In genomic region chr19:53910170-53910518, GRCh38 we compare ENCODE assay signal across 22 cellular contexts. TPM values are rescaled to one million over a fixed set of nuclear protein-coding genes. Genes with fewer than 3 reads are reported as not detected.
DNase-seq lines count a peak whose midpoint lies in the region; ATAC-seq and TF ChIP-seq lines count a peak whose summit lies in the region.
"Had no signal": no experiment of that assay in that cellular context is flagged by ENCODE, and none has a peak within 500 bp of the region (broad histone marks: within the 10 kb centered on the region; RNA-seq: fewer than 3 reads in every experiment).

No MANE protein-coding gene starts in this region.

- no peak overlapping the region for H3K27ac Mint-ChIP-seq in progenitor cell of endocrine pancreas
- H3K27ac Mint-ChIP-seq: activated naive CD8-positive, alpha-beta T cell treated with anti-CD3 and anti-CD28 coated beads for 36 hours; activated T-cell treated with anti-CD3 and anti-CD28 coated beads, Interleukin-2, amount 50 U/mL, for 72 hours; stimulated activated effector memory CD8-positive, alpha-beta T cell treated with anti-CD3 and anti-CD28 coated beads, Interleukin-12 subunit alpha, Interleukin-12 subunit beta, amount 100 ng/mL, for 72 hours had no signal

- no peak overlapping the region for H3K9ac ChIP-seq in HUES48 (ENCODE audit: low read depth, low read length)

- H3K9me3 ChIP-seq in HUES48 (ENCODE audit: control insufficient read depth, insufficient read depth, low read length), result no peaks in the 10 kb centered on the region
- H3K9me3 ChIP-seq in iPS-18c (ENCODE audit: control insufficient read depth, insufficient read depth, low read length), result no peaks in the 10 kb centered on the region
- H3K9me3 ChIP-seq in aorta (ENCODE audit: control insufficient read depth, low read length), result no peaks in the 10 kb centered on the region
- H3K9me3 ChIP-seq: mucosa of descending colon, pancreas, transverse colon had no signal

- H3K36me3 ChIP-seq in HUES48 (ENCODE audit: control insufficient read depth, insufficient read depth, low read length) (no peaks in the 10 kb centered on the region; the same call in 1 of the 2 replicates), aorta (ENCODE audit: control insufficient read depth in 1 of 2, insufficient read depth in 2 of 2, low read length in 1 of 2) (no peaks in the 10 kb centered on the region)
- H3K36me3 ChIP-seq: pancreas, transverse colon had no signal

- no peaks in the 10 kb centered on the region for H3K36me3 Mint-ChIP-seq in progenitor cell of endocrine pancreas (ENCODE audit: insufficient read depth)
- H3K36me3 Mint-ChIP-seq: activated naive CD8-positive, alpha-beta T cell treated with anti-CD3 and anti-CD28 coated beads for 36 hours; stimulated activated effector memory CD8-positive, alpha-beta T cell treated with anti-CD3 and anti-CD28 coated beads, Interleukin-12 subunit alpha, Interleukin-12 subunit beta, amount 100 ng/mL, for 72 hours had no signal

- no peaks in the 10 kb centered on the region for H3K9me3 Mint-ChIP-seq in progenitor cell of endocrine pancreas (ENCODE audit: low read depth)
- H3K9me3 Mint-ChIP-seq: activated naive CD8-positive, alpha-beta T cell treated with anti-CD3 and anti-CD28 coated beads for 36 hours had no signal

- H3K27ac ChIP-seq in HUES48 (ENCODE audit: low read depth, low read length) (no peak overlapping the region), aorta (ENCODE audit: low read depth in 1 of 2, low read length in 2 of 2) (no peak overlapping the region)
- H3K27ac ChIP-seq: pancreas, transverse colon had no signal

- no peak for TF ChIP-seq CTCF in progenitor cell of endocrine pancreas (IDR thresholded peaks at IDR 0.05; ENCODE audit: unreplicated experiment)

- peaks cover 84% of the 10 kb centered on the region for H3K27me3 Mint-ChIP-seq in progenitor cell of endocrine pancreas

- peaks cover 14% of the 10 kb centered on the region; the same call in 1 of the 2 replicates for H3K4me1 ChIP-seq in HUES48 (ENCODE audit: control insufficient read depth, insufficient read depth, low read length)
- H3K4me1 ChIP-seq in aorta (ENCODE audit: control insufficient read depth in 1 of 2, insufficient read depth in 2 of 2, low read length in 2 of 2), result no peaks in the 10 kb centered on the region
- H3K4me1 ChIP-seq: pancreas had no signal

- DNase-seq in cerebellum (ENCODE audit: low spot score), result peak; percentile 37
- no peak for DNase-seq in progenitor cell of endocrine pancreas (ENCODE audit: low spot score, unreplicated experiment)
- DNase-seq in aorta, result no peak
- no peak for DNase-seq in GDM1 (lab: John Stamatoyannopoulos, UW)
- no peak for DNase-seq in NCI-H1092 (lab: John Stamatoyannopoulos, UW)
- DNase-seq: activated CD4-positive, alpha-beta T cell treated with anti-CD3 and anti-CD28 coated beads, Interleukin-2, amount 50 U/mL, for 48 hours; activated naive CD8-positive, alpha-beta T cell treated with anti-CD3 and anti-CD28 coated beads for 36 hours; activated T-cell treated with anti-CD3 and anti-CD28 coated beads, Interleukin-2, amount 50 U/mL, for 72 hours; cerebellar nuclear complex; NCI-H2107; NCI-H82; pancreas; small intestine; SW 1271; transverse colon had no signal

- 1% methylated on average over 13 of the region's 13 CpGs for WGBS in aorta, 2 donors

- no peak for ATAC-seq in aorta (ENCODE audit: low FRiP score)
- ATAC-seq: activated T-cell treated with anti-CD3 and anti-CD28 coated beads, Interleukin-2, amount 50 U/mL, for 72 hours; HCT116; mucosa of descending colon; pancreas; stimulated activated effector memory CD8-positive, alpha-beta T cell treated with anti-CD3 and anti-CD28 coated beads, Interleukin-12 subunit alpha, Interleukin-12 subunit beta, amount 100 ng/mL, for 72 hours had no signal

- H3K4me3 Mint-ChIP-seq in progenitor cell of endocrine pancreas (ENCODE audit: low read depth), result peak overlapping the region; percentile 35
- H3K4me3 Mint-ChIP-seq: activated naive CD8-positive, alpha-beta T cell treated with anti-CD3 and anti-CD28 coated beads for 36 hours; activated T-cell treated with anti-CD3 and anti-CD28 coated beads, Interleukin-2, amount 50 U/mL, for 72 hours; stimulated activated effector memory CD8-positive, alpha-beta T cell treated with anti-CD3 and anti-CD28 coated beads, Interleukin-12 subunit alpha, Interleukin-12 subunit beta, amount 100 ng/mL, for 72 hours had no signal

- H3K4me3 ChIP-seq in HUES48 (ENCODE audit: low read depth, low read length), result peak overlapping the region; percentile 73
- H3K4me3 ChIP-seq in iPS-18c (ENCODE audit: insufficient read depth, low read depth, low read length), result peak overlapping the region; percentile 84
- no peak overlapping the region for H3K4me3 ChIP-seq in aorta (ENCODE audit: low read length in 2 of 2)
- H3K4me3 ChIP-seq: mucosa of descending colon, pancreas, transverse colon had no signal

- peaks cover 10% of the 10 kb centered on the region for H3K4me1 Mint-ChIP-seq in progenitor cell of endocrine pancreas (ENCODE audit: low read depth)

- intact Hi-C loops in aorta (cut with DNase I), result no loop called here

- H3K27me3 ChIP-seq in HUES48 (ENCODE audit: control insufficient read depth, insufficient read depth, low read length) (peaks cover 62% of the 10 kb centered on the region), aorta (ENCODE audit: control insufficient read depth in 1 of 2, insufficient read depth in 2 of 2, low read length in 1 of 2) (no peaks in the 10 kb centered on the region)

RNA-seq across cellular contexts. Expression of gene CACNG7, which starts 1.1 kb away (rescaled TPM):
- total RNA-seq in cerebellum (14.0 TPM), progenitor cell of endocrine pancreas (0.18 TPM in 1 of 2 replicates, not detected in the other), aorta (not detected)
- not detected for polyA plus RNA-seq in aorta
- total RNA-seq: activated naive CD8-positive, alpha-beta T cell treated with anti-CD3 and anti-CD28 coated beads for 36 hours; activated T-cell treated with anti-CD3 and anti-CD28 coated beads, Interleukin-2, amount 50 U/mL, for 72 hours; RPMI7951; transverse colon had no signal

RNA-seq across cellular contexts. Expression of gene PRKCG, which starts 28.1 kb away (rescaled TPM):
- 1.7 TPM for total RNA-seq in cerebellum
- 6.5 and 8.4 TPM in 2 replicates for total RNA-seq in progenitor cell of endocrine pancreas
- 1 to 10 TPM in 1 of 2 donors, not detected in 1; 1.2 TPM for total RNA-seq in aorta
- not detected for polyA plus RNA-seq in aorta
- total RNA-seq: activated T-cell treated with anti-CD3 and anti-CD28 coated beads, Interleukin-2, amount 50 U/mL, for 72 hours; RPMI7951 had no signal
- polyA plus RNA-seq: BJ had no signal

RNA-seq across cellular contexts. Expression of gene MYADM, which starts 42.5 kb away (rescaled TPM):
- total RNA-seq in cerebellum (4.7 TPM), progenitor cell of endocrine pancreas (80.2 and 80.4 TPM in 2 replicates), aorta (100 to 1,000 TPM; 234 to 377 TPM)
- 100 to 1,000 TPM in 1 of 2 donors, 10 to 100 TPM in 1; 59.2 to 134 TPM for polyA plus RNA-seq in aorta

RNA-seq across cellular contexts. Expression of gene CACNG8, which starts 52.6 kb away (rescaled TPM):
- total RNA-seq in cerebellum (4.2 TPM), progenitor cell of endocrine pancreas (0.36 and 0.40 TPM in 2 replicates), aorta (under 1 TPM; 0.23 to 0.33 TPM)
- polyA plus RNA-seq in aorta, result under 1 TPM; under 0.01 to 0.05 TPM
- total RNA-seq: activated naive CD8-positive, alpha-beta T cell treated with anti-CD3 and anti-CD28 coated beads for 36 hours; transverse colon had no signal

Comparison
In these comparisons a context has a peak if more than half of its experiments do, and no peak if none do; other contexts are left out.
1. H3K4me3 ChIP-seq: peak in HUES48 (single experiment) and iPS-18c (single experiment); none in aorta (0 of 2).
2. RNA of gene CACNG7, which starts 1.1 kb away (total RNA-seq): 14.0 TPM in cerebellum (single experiment); 0.18 TPM in progenitor cell of endocrine pancreas and not detected in aorta; every median in the first group is over 10 times any median in the second.
3. RNA of gene MYADM, which starts 42.5 kb away (total RNA-seq): 234 to 377 TPM in aorta and 80.2 to 80.4 TPM in progenitor cell of endocrine pancreas; 4.7 TPM in cerebellum (single experiment); every median in the first group is over 10 times any median in the second.